8 cellular contexts compared by ENCODE assay signal in the genomic region with DNA sequence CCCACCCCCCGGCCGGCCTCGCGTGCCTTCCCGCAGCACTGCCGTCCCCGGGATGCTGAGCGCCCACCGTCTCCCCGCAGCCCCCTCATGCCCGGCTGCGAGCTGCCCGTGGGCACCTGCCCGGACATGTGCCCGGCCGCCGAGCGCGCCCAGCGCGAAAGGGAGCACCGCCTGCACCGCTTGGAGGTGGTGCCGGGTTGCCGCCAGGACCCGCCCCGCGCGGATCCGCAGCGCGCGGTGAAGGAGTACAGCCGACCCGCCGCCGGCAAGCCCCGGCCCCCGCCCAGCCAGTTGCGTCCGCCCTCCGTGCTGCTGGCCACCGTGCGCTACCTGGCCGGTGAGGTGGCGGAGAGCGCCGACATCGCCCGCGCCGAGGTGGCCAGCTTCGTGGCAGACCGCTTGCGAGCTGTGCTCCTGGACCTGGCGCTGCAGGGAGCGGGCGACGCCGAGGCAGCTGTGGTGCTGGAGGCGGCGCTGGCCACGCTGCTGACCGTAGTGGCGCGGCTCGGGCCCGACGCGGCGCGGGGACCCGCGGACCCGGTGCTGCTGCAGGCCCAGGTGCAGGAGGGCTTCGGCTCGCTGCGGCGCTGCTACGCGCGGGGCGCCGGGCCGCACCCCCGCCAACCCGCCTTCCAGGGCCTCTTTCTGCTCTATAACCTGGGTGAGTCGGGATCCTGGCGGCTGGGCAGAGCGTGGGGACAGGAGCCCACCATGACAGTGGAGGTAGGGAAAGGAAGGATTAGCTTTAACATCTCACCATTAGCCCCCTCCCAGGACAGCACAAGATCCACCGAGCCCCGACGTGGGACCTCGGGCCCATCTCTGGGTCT. TPM values are rescaled to one million over a fixed set of nuclear protein-coding genes. Genes with fewer than 3 reads are reported as not detected.
DNase-seq lines count a peak whose midpoint lies in the region; ATAC-seq, FAIRE-seq and TF ChIP-seq lines count a peak whose summit lies in the region.

A gene (plus strand): TSS at position 5 of the 830 bp plus-strand sequence. CDS start 83 bp downstream, at position 88.

- no peak; a peak in 1 of 4 replicates for TF ChIP-seq RAD21 in K562 (CRISPR knock-in tag; conservative IDR thresholded peaks at IDR 0.05 in 1 of 2, IDR thresholded peaks at IDR 0.05 in 1 of 2)

- no peak for DNase-seq in Caki2 (ENCODE audit: low read depth)
- no peak for DNase-seq in Panc1 (ENCODE audit: low read depth, low spot score)
- DNase-seq in K562 (ENCODE audit: extremely low read depth in 1 of 4, low spot score in 3 of 4) = peak; percentile 71 to 82 (median 76)
- DNase-seq in iPS-NIHi7 (ENCODE audit: extremely low spot score) = peak; percentile 70
- DNase-seq in stimulated activated CD4-positive, alpha-beta T cell treated with anti-CD3 and anti-CD28 coated beads, Interleukin-4, amount 100 ng/mL, for 48 hours (ENCODE audit: low read depth in 2 of 2) = peak; percentile 58 to 59
- no peak for DNase-seq in NCI-H2081 treated with DMSO at 0.1 percent for 48 hours (lab: John Stamatoyannopoulos, UW)

- H3K27ac ChIP-seq in Panc1 (ENCODE audit: low read length) = peak within 1 kb of the TSS; percentile 93
- peak within 1 kb of the TSS; percentile 96 for H3K27ac ChIP-seq in K562 (ENCODE audit: extremely low read depth, low read depth, low read length)

- no peaks in the 10 kb centered on the region for H3K9me1 ChIP-seq in K562 (ENCODE audit: control insufficient read depth, insufficient read depth, low read length)

- H3K9me3 ChIP-seq in Panc1 (ENCODE audit: control insufficient read depth, insufficient read depth, low read depth, low read length) = no peaks in the 10 kb centered on the region
- no peaks in the 10 kb centered on the region for H3K9me3 ChIP-seq in K562 (replicated peaks; ENCODE audit: control insufficient read depth, insufficient read depth, low read depth, low read length)

- ATAC-seq in GM19324 (IDR thresholded peaks at IDR 0.05; ENCODE audit: low FRiP score, unreplicated experiment) = peak; percentile 49
- peak; percentile 38 for ATAC-seq in HG03342 (IDR thresholded peaks at IDR 0.05; ENCODE audit: unreplicated experiment)
- peak; percentile 87 for ATAC-seq in Panc1
- ATAC-seq in K562 = peak; percentile 82

- no peak for TF ChIP-seq POLR2A in K562 (conservative IDR thresholded peaks at IDR 0.05)

- WGBS in K562 (ENCODE audit: insufficient coverage, low coverage, missing lambda C conversion rate) = 1% methylated on average over 22 of the region's 94 CpGs

- H3K27me3 ChIP-seq in Panc1 (ENCODE audit: control insufficient read depth, insufficient read depth, low read length) (no peaks in the 10 kb centered on the region), K562 (ENCODE audit: control insufficient read depth in 2 of 2, insufficient read depth in 2 of 2, low read length in 2 of 2) (no peaks in the 10 kb centered on the region)

- no peak for TF ChIP-seq EP300 in K562 (IDR thresholded peaks at IDR 0.05; ENCODE audit: low read length)

- POLR2A ChIA-PET in Panc1 (lab: Charles Lee) (interaction anchor here (0.6 kb wide), 1 partner anchor 9 kb away, joined by 11 read pairs; no protein-coding TSS in a partner anchor), K562 (lab: Yijun Ruan, JAX) (interaction anchor here (0.6 to 1.9 kb wide), 18 partner anchors 8 to 569 kb away, joined by 3 to 9 read pairs (median 4); a partner anchor contains a TSS)

- H3K36me3 ChIP-seq in Panc1 (ENCODE audit: control insufficient read depth, insufficient read depth, low read length) (no peaks in the 10 kb centered on the region), K562 (ENCODE audit: control insufficient read depth, insufficient read depth, low read length) (peaks cover 37% of the 10 kb centered on the region; the same call in 2 of the 3 replicates)

- FAIRE-seq in K562 (lab: Jason Lieb, UNC) = no peak

- peaks cover 16% of the 10 kb centered on the region for H3K4me1 ChIP-seq in Panc1 (ENCODE audit: control insufficient read depth, insufficient read depth, low read length)
- peaks cover 10 to 58% of the 10 kb centered on the region in 2 experiments; a peak in 4 of 5 replicates for H3K4me1 ChIP-seq in K562 (replicated peaks in 1 of 2; ENCODE audit: control insufficient read depth in 2 of 2, insufficient read depth in 2 of 2, low read length in 2 of 2)

- peak within 1 kb of the TSS; percentile 90 for H2AFZ ChIP-seq in K562 (ENCODE audit: low read depth, low read length)

- TF ChIP-seq CTCF in Panc1 (IDR thresholded peaks at IDR 0.05) (no peak), K562 (IDR thresholded peaks at IDR 0.05 in 2 of 3, conservative IDR thresholded peaks at IDR 0.05 in 1 of 3; ENCODE audit: insufficient read depth in 2 of 3, low read depth in 1 of 3, low read length in 3 of 3) (no peak)

- no peaks in the 10 kb centered on the region; the same call in 1 of the 2 replicates for H4K20me1 ChIP-seq in K562 (replicated peaks; ENCODE audit: control insufficient read depth, insufficient read depth, low read length)

- H3K79me2 ChIP-seq in K562 (ENCODE audit: control insufficient read depth, insufficient read depth, low read length) = peaks cover 24% of the 10 kb centered on the region

- BruUV-seq in Panc1 (replicated peaks; lab: Mats Ljungman, UMichigan) (no TSS peak), K562 (replicated peaks; lab: Mats Ljungman, UMichigan) (no TSS peak)

- peak within 1 kb of the TSS; percentile 60 to 82 for H3K4me3 ChIP-seq in Panc1 (ENCODE audit: low read depth in 2 of 2, low read length in 2 of 2)
- peak within 1 kb of the TSS; percentile 89 for H3K4me3 ChIP-seq in K562

- H3K4me2 ChIP-seq in K562 (ENCODE audit: insufficient read depth, low read length) = peak within 1 kb of the TSS; percentile 79

- intact Hi-C loops in Panc1 (cut with micrococcal nuclease; ENCODE audit: unreplicated experiment) (no loop called here), K562 (cut with micrococcal nuclease) (loop anchor here (2.0 kb wide), 1 partner anchor 27 kb away; a partner anchor contains a TSS)

- CTCF ChIA-PET in Panc1 (lab: Charles Lee) (interaction anchor here (0.6 to 0.7 kb wide), 3 partner anchors 28 to 159 kb away, joined by 3 read pairs; no protein-coding TSS in a partner anchor), K562 (lab: Yijun Ruan, JAX; ENCODE audit: low intra/inter-chr PET ratio) (no interaction called here)

- in situ Hi-C loops in Caki2 (cut with HindIII; ENCODE audit: low pct_unique_long_range_greater_than_20kb, low sequenced_read_pairs) = no loop called here
- in situ Hi-C loops in Panc1 (cut with HindIII; ENCODE audit: low pct_unique_long_range_greater_than_20kb, low sequenced_read_pairs) = no loop called here
- in situ Hi-C loops in K562 (cut with MboI) = no loop called here

- peak within 1 kb of the TSS; percentile 82 to 94 for H3K9ac ChIP-seq in K562 (ENCODE audit: insufficient read depth in 1 of 2, low read depth in 2 of 2, low read length in 2 of 2)

TF ChIP-seq in K562, 482 proteins besides CTCF, POLR2A, EP300 and RAD21 (continues in another document):
- TF ChIP-seq RBM22 (IDR thresholded peaks at IDR 0.05; ENCODE audit: low read depth, low read length, poor library complexity, severe bottlenecking) (no peak), ZNF384 (IDR thresholded peaks at IDR 0.05; ENCODE audit: low read depth, low read length) (no peak), ZNF217 (CRISPR knock-in tag; IDR thresholded peaks at IDR 0.05) (no peak), HNRNPUL1 (IDR thresholded peaks at IDR 0.05; ENCODE audit: low read length) (no peak)
- TF ChIP-seq, protein P1, sequence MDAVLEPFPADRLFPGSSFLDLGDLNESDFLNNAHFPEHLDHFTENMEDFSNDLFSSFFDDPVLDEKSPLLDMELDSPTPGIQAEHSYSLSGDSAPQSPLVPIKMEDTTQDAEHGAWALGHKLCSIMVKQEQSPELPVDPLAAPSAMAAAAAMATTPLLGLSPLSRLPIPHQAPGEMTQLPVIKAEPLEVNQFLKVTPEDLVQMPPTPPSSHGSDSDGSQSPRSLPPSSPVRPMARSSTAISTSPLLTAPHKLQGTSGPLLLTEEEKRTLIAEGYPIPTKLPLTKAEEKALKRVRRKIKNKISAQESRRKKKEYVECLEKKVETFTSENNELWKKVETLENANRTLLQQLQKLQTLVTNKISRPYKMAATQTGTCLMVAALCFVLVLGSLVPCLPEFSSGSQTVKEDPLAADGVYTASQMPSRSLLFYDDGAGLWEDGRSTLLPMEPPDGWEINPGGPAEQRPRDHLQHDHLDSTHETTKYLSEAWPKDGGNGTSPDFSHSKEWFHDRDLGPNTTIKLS (IDR thresholded peaks at IDR 0.05; ENCODE audit: borderline replicate concordance, low read depth) = peak; percentile 39; the same call in 1 of the 2 replicates

RNA-seq across cellular contexts. Expression of the gene that starts here (rescaled TPM):
- total RNA-seq in Caki2 (2014; rRNA removed; shearing (Covaris generic); ENCODE audit: low replicate concordance) = 63.6 and 72.7 TPM in 2 replicates
- total RNA-seq in Panc1 (2021; ENCODE audit: unreplicated experiment) = 55.6 TPM
- 69.7 TPM for polyA plus RNA-seq in Panc1 (2012; ENCODE audit: insufficient read length)
- 3.9 and 9.1 TPM in 2 replicates for total RNA-seq in K562 (2011; cell fraction: chromatin; rRNA removed; ENCODE audit: low replicate concordance)
- total RNA-seq in K562 (2011; cell fraction: nucleolus; rRNA removed) = 11.5 and 16.6 TPM in 2 replicates
- total RNA-seq in K562 (2011; cell fraction: nucleoplasm; rRNA removed) = 7.3 and 7.9 TPM in 2 replicates
- total RNA-seq in K562 (2014; rRNA removed) = 21.2 and 27.0 TPM in 2 replicates
- total RNA-seq in K562 (2014; rRNA removed; fragmentation: Illumina TruSeq; extraction: Trizol) = 2.4 and 5.1 TPM in 2 replicates
- total RNA-seq in K562 (2015; rRNA removed; fragmentation: Illumina TruSeq; extraction: Trizol) = 14.8 and 17.0 TPM in 2 replicates
- total RNA-seq in K562 (2021) = 35.2 and 35.7 TPM in 2 replicates
- polyA plus RNA-seq in K562 (2011; rRNA removed) = 5.8 and 7.6 TPM in 2 replicates
- polyA plus RNA-seq in K562 (2011; cell fraction: cytosol; rRNA removed) = 13.3 and 46.2 TPM in 2 replicates
- polyA plus RNA-seq in K562 (2011; cell fraction: nucleus; rRNA removed) = 9.3 and 12.1 TPM in 2 replicates
- polyA plus RNA-seq in K562 (2012) = 19.9 and 22.1 TPM in 2 replicates
- 4.0 and 9.0 TPM in 2 replicates for polyA plus RNA-seq in K562 (2014; fragmentation: Illumina TruSeq; extraction: Trizol)
- under 1 TPM; 0.20 to 0.80 TPM for polyA plus RNA-seq in K562 (2014; fragmentation: Nextera tagmentation; extraction: Ambion mirVana)
- 23.8 and 25.4 TPM in 2 replicates for polyA plus RNA-seq in K562 (2014; rRNA removed)
- 5.2 TPM in 2 replicates for polyA minus RNA-seq in K562 (2011; rRNA and poly(A)+ RNA removed)
- polyA minus RNA-seq in K562 (2011; cell fraction: cytosol; rRNA and poly(A)+ RNA removed) = 11.6 and 16.2 TPM in 2 replicates
- polyA minus RNA-seq in K562 (2011; cell fraction: nucleus; rRNA and poly(A)+ RNA removed) = 2.8 and 4.6 TPM in 2 replicates

Comparison
In these comparisons a context has a peak if more than half of its experiments do, and no peak if none do; other contexts are left out.
1. DNase-seq: peak in K562 (4 of 4), iPS-NIHi7 (single experiment) and stimulated activated CD4-positive, alpha-beta T cell treated with anti-CD3 and anti-CD28 coated beads, Interleukin-4, amount 100 ng/mL, for 48 hours (2 of 2); none in Caki2 (single experiment), Panc1 (single experiment) and NCI-H2081 treated with DMSO at 0.1 percent for 48 hours (single experiment).
2. Peak in every context shown above with its lines, with median percentiles within 50 percentile points of each other: ATAC-seq.